In genomic region chr11:129458756-129459535, GRCh38 we compare ENCODE assay signal across 17 cellular contexts.
DNase-seq lines count a peak whose midpoint lies in the region; ATAC-seq, FAIRE-seq and TF ChIP-seq lines count a peak whose summit lies in the region.
"Had no signal": no experiment of that assay in that cellular context is flagged by ENCODE, and none has a peak within 500 bp of the region (broad histone marks: within the 10 kb centered on the region; RNA-seq: fewer than 3 reads in every experiment).

No MANE protein-coding gene starts in this region.

- WGBS in transverse colon (ENCODE audit: low coverage in 1 of 2), 2 donors = 25 to 32% methylated on average over 12 to 13 of the region's 13 CpGs

- H3K4me1 ChIP-seq in keratinocyte (ENCODE audit: control insufficient read depth, extremely low read depth, insufficient read depth, low read length) (peaks cover 15% of the 10 kb centered on the region), transverse colon (peaks cover 0 to 27% (median 9%) of the 10 kb centered on the region in 4 donors)

- H4K20me1 ChIP-seq in keratinocyte (ENCODE audit: control insufficient read depth, extremely low read depth, insufficient read depth, low read length) = no peaks in the 10 kb centered on the region

- peak; percentile 39 for DNase-seq in activated CD4-positive, alpha-beta T cell treated with anti-CD3 and anti-CD28 coated beads, Interleukin-2, amount 10 ng/mL, durations not matched to agents 24 days and 14 days
- DNase-seq in activated CD4-positive, alpha-beta T cell treated with anti-CD3 and anti-CD28 coated beads for 36 hours = no peak
- DNase-seq in NCI-H748 (lab: John Stamatoyannopoulos, UW; ENCODE audit: unreplicated experiment) (peak; percentile 94), keratinocyte (ENCODE audit: low read depth, low spot score) (no peak), urothelium cell line (ENCODE audit: low spot score) (peak; percentile 58), transverse colon (no peak)
- DNase-seq: 8988T; activated CD4-positive, CD25-positive, alpha-beta regulatory T cell; CD4-positive, alpha-beta memory T cell; GDM1; Karpas-422; stimulated activated CD4-positive, alpha-beta T cell treated with anti-CD3 and anti-CD28 coated beads, Interleukin-4, amount 100 ng/mL, for 1 hour had no signal

- H3K27ac ChIP-seq in keratinocyte (ENCODE audit: control insufficient read depth, insufficient read depth, low read length) (peak overlapping the region; percentile 53), transverse colon (no peak overlapping the region)

- CTCF ChIA-PET in activated CD4-positive, alpha-beta T cell treated with anti-CD3 and anti-CD28 coated beads for 36 hours (lab: Charles Lee) = no interaction called here

- POLR2A ChIA-PET in activated CD4-positive, alpha-beta T cell treated with anti-CD3 and anti-CD28 coated beads for 36 hours (lab: Charles Lee) = no interaction called here

- peak overlapping the region; percentile 47 for H2AFZ ChIP-seq in keratinocyte (ENCODE audit: control insufficient read depth, low read length)

- H3K4me3 ChIP-seq in keratinocyte (ENCODE audit: control insufficient read depth in 2 of 3, extremely low read depth in 1 of 3, insufficient read depth in 2 of 3, low read depth in 1 of 3, low read length in 3 of 3) (no peak overlapping the region), transverse colon (no peak overlapping the region)

- ATAC-seq in activated CD4-positive, alpha-beta T cell treated with anti-CD3 and anti-CD28 coated beads for 36 hours = no peak
- ATAC-seq in HG02852 (IDR thresholded peaks at IDR 0.05; ENCODE audit: unreplicated experiment) (no peak), GM21526 (IDR thresholded peaks at IDR 0.05; ENCODE audit: low FRiP score, unreplicated experiment) (no peak)

- dilution Hi-C loops in keratinocyte (cut with MboI; ENCODE audit: extremely low pct_ligation_motif_present, low sequenced_read_pairs) = no loop called here

- H3K27ac Mint-ChIP-seq in activated CD4-positive, alpha-beta T cell treated with anti-CD3 and anti-CD28 coated beads, Interleukin-2, amount 10 ng/mL, durations not matched to agents 24 days and 14 days = no peak overlapping the region
- H3K27ac Mint-ChIP-seq in activated CD4-positive, alpha-beta T cell treated with anti-CD3 and anti-CD28 coated beads for 36 hours = no peak overlapping the region
- H3K27ac Mint-ChIP-seq: activated naive CD8-positive, alpha-beta T cell; CD4-positive, alpha-beta memory T cell had no signal

- intact Hi-C loops in activated CD4-positive, alpha-beta T cell treated with anti-CD3 and anti-CD28 coated beads, Interleukin-2, amount 10 ng/mL, durations not matched to agents 24 days and 14 days (cut with micrococcal nuclease) = no loop called here
- intact Hi-C loops in activated CD4-positive, alpha-beta T cell treated with anti-CD3 and anti-CD28 coated beads for 36 hours (cut with DNase I, micrococcal nuclease) = no loop called here
- intact Hi-C loops in transverse colon (cut with DNase I; ENCODE audit: low total_unique reads) = no loop called here

- no peak overlapping the region for H3K4me3 Mint-ChIP-seq in activated CD4-positive, alpha-beta T cell treated with anti-CD3 and anti-CD28 coated beads, Interleukin-2, amount 10 ng/mL, durations not matched to agents 24 days and 14 days
- no peak overlapping the region for H3K4me3 Mint-ChIP-seq in activated CD4-positive, alpha-beta T cell treated with anti-CD3 and anti-CD28 coated beads for 36 hours
- H3K4me3 Mint-ChIP-seq: activated naive CD8-positive, alpha-beta T cell; CD4-positive, alpha-beta memory T cell; central memory CD8-positive, alpha-beta T cell had no signal

- no peaks in the 10 kb centered on the region for H3K9me1 ChIP-seq in keratinocyte (ENCODE audit: control insufficient read depth, extremely low read depth, insufficient read depth, low read length)

- TF ChIP-seq EP300 in transverse colon (IDR thresholded peaks at IDR 0.05; ENCODE audit: low read depth) = no peak

- H3K9me3 ChIP-seq in keratinocyte (ENCODE audit: control insufficient read depth, low read depth, low read length) (no peaks in the 10 kb centered on the region), transverse colon (no peaks in the 10 kb centered on the region)

- H3K36me3 ChIP-seq in keratinocyte (ENCODE audit: control insufficient read depth in 2 of 2, extremely low read depth in 1 of 2, insufficient read depth in 2 of 2, low read length in 2 of 2) (no peaks in the 10 kb centered on the region), transverse colon (no peaks in the 10 kb centered on the region)

- peaks cover 4% of the 10 kb centered on the region for H3K9me3 Mint-ChIP-seq in activated CD4-positive, alpha-beta T cell treated with anti-CD3 and anti-CD28 coated beads, Interleukin-2, amount 10 ng/mL, durations not matched to agents 24 days and 14 days
- peaks cover 7% of the 10 kb centered on the region for H3K9me3 Mint-ChIP-seq in activated CD4-positive, alpha-beta T cell treated with anti-CD3 and anti-CD28 coated beads for 36 hours (ENCODE audit: low read depth)
- H3K9me3 Mint-ChIP-seq: central memory CD8-positive, alpha-beta T cell had no signal

- H3K27me3 Mint-ChIP-seq in activated CD4-positive, alpha-beta T cell treated with anti-CD3 and anti-CD28 coated beads, Interleukin-2, amount 10 ng/mL, durations not matched to agents 24 days and 14 days = peaks cover 1% of the 10 kb centered on the region
- peaks cover 11% of the 10 kb centered on the region for H3K27me3 Mint-ChIP-seq in activated CD4-positive, alpha-beta T cell treated with anti-CD3 and anti-CD28 coated beads for 36 hours
- H3K27me3 Mint-ChIP-seq: CD4-positive, alpha-beta memory T cell; central memory CD8-positive, alpha-beta T cell had no signal

- H3K4me1 Mint-ChIP-seq in activated CD4-positive, alpha-beta T cell treated with anti-CD3 and anti-CD28 coated beads, Interleukin-2, amount 10 ng/mL, durations not matched to agents 24 days and 14 days = no peaks in the 10 kb centered on the region
- H3K4me1 Mint-ChIP-seq in activated CD4-positive, alpha-beta T cell treated with anti-CD3 and anti-CD28 coated beads for 36 hours = no peaks in the 10 kb centered on the region
- H3K4me1 Mint-ChIP-seq: CD4-positive, alpha-beta memory T cell; central memory CD8-positive, alpha-beta T cell had no signal

- no peaks in the 10 kb centered on the region for H3K36me3 Mint-ChIP-seq in activated CD4-positive, alpha-beta T cell treated with anti-CD3 and anti-CD28 coated beads, Interleukin-2, amount 10 ng/mL, durations not matched to agents 24 days and 14 days (ENCODE audit: low read depth)
- no peaks in the 10 kb centered on the region for H3K36me3 Mint-ChIP-seq in activated CD4-positive, alpha-beta T cell treated with anti-CD3 and anti-CD28 coated beads for 36 hours (ENCODE audit: low read depth)
- H3K36me3 Mint-ChIP-seq: activated naive CD8-positive, alpha-beta T cell had no signal

- H3K4me2 ChIP-seq in keratinocyte (ENCODE audit: control insufficient read depth, extremely low read depth, insufficient read depth, low read depth, low read length) = peak overlapping the region; percentile 51

- in situ Hi-C loops in transverse colon (cut with MboI; ENCODE audit: low pct_ligation_motif_present in 1 of 4, low pct_unique_long_range_greater_than_20kb in 1 of 4, low sequenced_read_pairs in 3 of 4) = no loop called here

- H3K27me3 ChIP-seq in keratinocyte (ENCODE audit: control insufficient read depth, extremely low read depth, insufficient read depth, low read length) (no peaks in the 10 kb centered on the region), transverse colon (no peaks in the 10 kb centered on the region)

- H3K79me2 ChIP-seq in keratinocyte (ENCODE audit: control insufficient read depth, insufficient read depth, low read length) = no peaks in the 10 kb centered on the region

- peak overlapping the region; percentile 19 for H3K9ac ChIP-seq in keratinocyte (ENCODE audit: control insufficient read depth, extremely low read depth, insufficient read depth, low read length)

- FAIRE-seq in keratinocyte (lab: Jason Lieb, UNC) = no peak
- FAIRE-seq in urothelium cell line (lab: Jason Lieb, UNC) = no peak
- FAIRE-seq: H54 had no signal

- TF ChIP-seq POLR2A in transverse colon (IDR thresholded peaks at IDR 0.05) = no peak

- TF ChIP-seq CTCF in keratinocyte (optimal IDR thresholded peaks at IDR 0.05 in 1 of 3, IDR thresholded peaks at IDR 0.05 in 1 of 3, conservative IDR thresholded peaks at IDR 0.05 in 1 of 3; ENCODE audit: extremely low read depth in 1 of 3, insufficient read depth in 2 of 3, low read length in 3 of 3) (no peak), transverse colon (IDR thresholded peaks at IDR 0.05) (no peak)

Comparison
In these comparisons a context has a peak if more than half of its experiments do, and no peak if none do; other contexts are left out.
1. DNase-seq: peak in activated CD4-positive, alpha-beta T cell treated with anti-CD3 and anti-CD28 coated beads, Interleukin-2, amount 10 ng/mL, durations not matched to agents 24 days and 14 days (single experiment), NCI-H748 (single experiment) and urothelium cell line (single experiment); none in activated CD4-positive, alpha-beta T cell treated with anti-CD3 and anti-CD28 coated beads for 36 hours (single experiment), keratinocyte (single experiment) and transverse colon (single experiment).